In the genomic region with DNA sequence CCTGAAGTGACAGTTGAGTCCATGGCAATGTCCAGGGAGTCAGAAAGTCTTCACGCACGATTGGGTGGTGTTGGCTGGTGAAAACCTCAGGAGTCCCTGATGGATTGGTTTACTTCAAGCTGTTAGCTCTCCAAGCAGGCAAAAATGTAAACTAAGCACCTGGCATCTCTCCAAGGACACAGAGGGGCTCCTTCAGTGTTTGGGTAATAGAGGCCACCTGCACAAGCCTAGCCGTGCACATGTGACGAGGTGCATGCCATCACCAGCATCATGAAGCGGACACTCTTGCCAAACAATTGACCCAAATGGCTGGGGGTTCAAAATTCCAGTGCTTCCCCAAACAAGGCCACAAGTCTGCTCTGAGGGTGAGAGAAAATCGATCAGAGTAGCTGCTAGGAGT, we compare ENCODE assay signal across 11 cellular contexts. TPM values are rescaled to one million over a fixed set of nuclear protein-coding genes. Genes with fewer than 3 reads are reported as not detected.
DNase-seq lines count a peak whose midpoint lies in the region; ATAC-seq lines count a peak whose summit lies in the region.
"Had no signal": no experiment of that assay in that cellular context is flagged by ENCODE, and none has a peak within 500 bp of the region (broad histone marks: within the 10 kb centered on the region; RNA-seq: fewer than 3 reads in every experiment).

No MANE protein-coding gene starts in this region.

- H3K36me3 Mint-ChIP-seq in activated naive CD4-positive, alpha-beta T cell treated with anti-CD3 and anti-CD28 coated beads, Interleukin-2, amount 50 U/mL, for 24 hours, result peaks cover 10% of the 10 kb centered on the region
- peaks cover 21% of the 10 kb centered on the region for H3K36me3 Mint-ChIP-seq in activated naive CD8-positive, alpha-beta T cell treated with anti-CD3 and anti-CD28 coated beads for 36 hours

- DNase-seq in activated naive CD4-positive, alpha-beta T cell (lab: John Stamatoyannopoulos, UW), result no peak
- DNase-seq in NCI-H2081 (lab: John Stamatoyannopoulos, UW) (peak; percentile 48 to 84), NCI-H446 (lab: John Stamatoyannopoulos, UW) (no peak)
- DNase-seq in activated naive CD8-positive, alpha-beta T cell treated with anti-CD3 and anti-CD28 coated beads for 36 hours, result no peak
- no peak for DNase-seq in stimulated activated naive CD8-positive, alpha-beta T cell treated with anti-CD3 and anti-CD28 coated beads, Interleukin-15, amount 100 ng/mL, for 72 hours
- DNase-seq: BE2C, psoas muscle, testis had no signal

- peaks cover 53% of the 10 kb centered on the region for H3K4me1 Mint-ChIP-seq in activated naive CD4-positive, alpha-beta T cell treated with anti-CD3 and anti-CD28 coated beads, Interleukin-2, amount 50 U/mL, for 24 hours
- H3K4me1 Mint-ChIP-seq in activated naive CD8-positive, alpha-beta T cell treated with anti-CD3 and anti-CD28 coated beads for 36 hours, result peaks cover 48% of the 10 kb centered on the region
- peaks cover 71% of the 10 kb centered on the region for H3K4me1 Mint-ChIP-seq in stimulated activated naive CD8-positive, alpha-beta T cell treated with anti-CD3 and anti-CD28 coated beads, Interleukin-15, amount 100 ng/mL, for 72 hours

- ATAC-seq in stimulated activated naive CD8-positive, alpha-beta T cell treated with anti-CD3 and anti-CD28 coated beads, Interleukin-15, amount 100 ng/mL, for 72 hours, result no peak
- ATAC-seq in GM21576 (IDR thresholded peaks at IDR 0.05; ENCODE audit: unreplicated experiment) (no peak), GM19452 (IDR thresholded peaks at IDR 0.05; ENCODE audit: unreplicated experiment) (no peak)

- no peaks in the 10 kb centered on the region for H3K9me3 Mint-ChIP-seq in activated naive CD4-positive, alpha-beta T cell treated with anti-CD3 and anti-CD28 coated beads, Interleukin-2, amount 50 U/mL, for 24 hours
- H3K9me3 Mint-ChIP-seq in activated naive CD8-positive, alpha-beta T cell treated with anti-CD3 and anti-CD28 coated beads for 36 hours, result no peaks in the 10 kb centered on the region
- no peaks in the 10 kb centered on the region for H3K9me3 Mint-ChIP-seq in stimulated activated naive CD8-positive, alpha-beta T cell treated with anti-CD3 and anti-CD28 coated beads, Interleukin-15, amount 100 ng/mL, for 72 hours

- H3K27ac Mint-ChIP-seq in activated naive CD4-positive, alpha-beta T cell treated with anti-CD3 and anti-CD28 coated beads, Interleukin-2, amount 50 U/mL, for 24 hours, result peak overlapping the region; percentile 66
- H3K27ac Mint-ChIP-seq in activated naive CD8-positive, alpha-beta T cell treated with anti-CD3 and anti-CD28 coated beads for 36 hours, result peak overlapping the region; percentile 96
- peak overlapping the region in 1 of 2 donors; percentile 98 for H3K27ac Mint-ChIP-seq in stimulated activated naive CD8-positive, alpha-beta T cell treated with anti-CD3 and anti-CD28 coated beads, Interleukin-15, amount 100 ng/mL, for 72 hours

- peak overlapping the region; percentile 99 for H3K4me3 Mint-ChIP-seq in activated naive CD4-positive, alpha-beta T cell treated with anti-CD3 and anti-CD28 coated beads, Interleukin-2, amount 50 U/mL, for 24 hours
- H3K4me3 Mint-ChIP-seq in activated naive CD8-positive, alpha-beta T cell treated with anti-CD3 and anti-CD28 coated beads for 36 hours, result peak overlapping the region; percentile 99
- peak overlapping the region; percentile 99 to 100 for H3K4me3 Mint-ChIP-seq in stimulated activated naive CD8-positive, alpha-beta T cell treated with anti-CD3 and anti-CD28 coated beads, Interleukin-15, amount 100 ng/mL, for 72 hours

- no peaks in the 10 kb centered on the region for H3K27me3 Mint-ChIP-seq in activated naive CD4-positive, alpha-beta T cell treated with anti-CD3 and anti-CD28 coated beads, Interleukin-2, amount 50 U/mL, for 24 hours
- H3K27me3 Mint-ChIP-seq in activated naive CD8-positive, alpha-beta T cell treated with anti-CD3 and anti-CD28 coated beads for 36 hours, result no peaks in the 10 kb centered on the region
- H3K27me3 Mint-ChIP-seq in stimulated activated naive CD8-positive, alpha-beta T cell treated with anti-CD3 and anti-CD28 coated beads, Interleukin-15, amount 100 ng/mL, for 72 hours, result no peaks in the 10 kb centered on the region

RNA-seq across cellular contexts. Expression of a gene that starts 1.8 kb away (rescaled TPM):
- 10 to 100 TPM; 22.2 to 24.0 TPM for total RNA-seq in activated naive CD8-positive, alpha-beta T cell treated with anti-CD3 and anti-CD28 coated beads for 36 hours

Comparison
In these comparisons a context has a peak if more than half of its experiments do, and no peak if none do; other contexts are left out.
1. DNase-seq: peak in NCI-H2081 (2 of 2); none in activated naive CD4-positive, alpha-beta T cell (0 of 4), activated naive CD8-positive, alpha-beta T cell treated with anti-CD3 and anti-CD28 coated beads for 36 hours (single experiment), stimulated activated naive CD8-positive, alpha-beta T cell treated with anti-CD3 and anti-CD28 coated beads, Interleukin-15, amount 100 ng/mL, for 72 hours (0 of 2) and NCI-H446 (0 of 2).
2. Peak in every context shown above with its lines, with median percentiles within 50 percentile points of each other: H3K4me3 Mint-ChIP-seq.